Comparison of ENCODE assay signal across 12 cellular contexts in the genomic region with DNA sequence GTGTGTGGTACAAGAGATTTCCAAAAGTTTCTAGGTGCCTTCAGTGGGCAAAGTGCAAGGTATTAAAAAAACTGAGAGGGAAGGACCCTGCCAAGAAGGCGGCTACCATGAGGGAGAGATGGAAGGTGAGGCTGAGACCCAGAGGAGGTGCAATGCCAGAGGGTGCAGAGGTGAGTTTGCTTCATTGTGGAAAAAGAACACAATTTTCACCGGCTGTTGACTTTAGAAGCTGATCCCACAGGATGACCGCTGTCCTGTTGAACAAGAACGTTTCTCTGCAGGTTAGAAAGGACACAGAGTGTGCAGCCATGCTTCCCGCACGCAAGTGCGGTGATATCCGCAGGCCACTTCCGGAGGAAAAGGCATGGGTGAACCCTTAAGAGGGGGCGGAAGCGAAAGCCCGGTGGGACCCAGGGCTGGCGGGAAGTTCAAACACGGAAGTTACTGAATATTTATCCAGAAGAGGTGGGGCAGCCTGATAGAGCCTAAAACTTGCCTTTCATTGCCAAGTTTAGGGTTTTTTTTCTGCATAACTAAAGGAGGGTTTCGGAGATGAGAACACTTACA. TPM values are rescaled to one million over a fixed set of nuclear protein-coding genes. Genes with fewer than 3 reads are reported as not detected.
DNase-seq lines count a peak whose midpoint lies in the region; ATAC-seq, FAIRE-seq and TF ChIP-seq lines count a peak whose summit lies in the region.
"Had no signal": no experiment of that assay in that cellular context is flagged by ENCODE, and none has a peak within 500 bp of the region (broad histone marks: within the 10 kb centered on the region; RNA-seq: fewer than 3 reads in every experiment).

No MANE protein-coding gene starts in this region.

- ATAC-seq in GM19438 (IDR thresholded peaks at IDR 0.05; ENCODE audit: low read depth, unreplicated experiment) (peak; percentile 48), HG03108 (IDR thresholded peaks at IDR 0.05; ENCODE audit: unreplicated experiment) (peak; percentile 39), upper lobe of right lung (no peak)
- ATAC-seq in activated T-helper 17 cell treated with anti-CD3 and anti-CD28 coated beads, Interleukin-2, amount 50 U/mL, for 72 hours (replicated peaks), result peak; percentile 4

- TF ChIP-seq POLR2A in GM12892 (IDR thresholded peaks at IDR 0.05; ENCODE audit: low read depth, low read length), result 0 out of 2 replicates have a peak, but pooled peaks have one; percentile 37

- H3K27me3 ChIP-seq in BE2C (no peaks in the 10 kb centered on the region), upper lobe of right lung (no peaks in the 10 kb centered on the region)
- H3K27me3 ChIP-seq: thyroid gland had no signal

- no peak overlapping the region for H3K27ac ChIP-seq in upper lobe of right lung
- H3K27ac ChIP-seq: thyroid gland had no signal

- H3K9me3 ChIP-seq in BE2C (no peaks in the 10 kb centered on the region), upper lobe of right lung (no peaks in the 10 kb centered on the region)
- H3K9me3 ChIP-seq: thyroid gland had no signal

- H3K9me3 Mint-ChIP-seq in activated T-helper 17 cell treated with anti-CD3 and anti-CD28 coated beads, Interleukin-2, amount 50 U/mL, for 72 hours, result no peaks in the 10 kb centered on the region

- intact Hi-C loops in upper lobe of right lung (cut with DNase I), result no loop called here

- peak overlapping the region; percentile 53 for H3K4me3 Mint-ChIP-seq in activated T-helper 17 cell treated with anti-CD3 and anti-CD28 coated beads, Interleukin-2, amount 50 U/mL, for 72 hours

- peak overlapping the region; percentile 82 for H3K27ac Mint-ChIP-seq in activated T-helper 17 cell treated with anti-CD3 and anti-CD28 coated beads, Interleukin-2, amount 50 U/mL, for 72 hours

- H3K4me1 ChIP-seq in BE2C, result no peaks in the 10 kb centered on the region
- no peaks in the 10 kb centered on the region for H3K4me1 ChIP-seq in upper lobe of right lung
- H3K4me1 ChIP-seq: thyroid gland had no signal

- peak; percentile 32 for DNase-seq in GM12892 (ENCODE audit: insufficient read length)
- DNase-seq in A172 (ENCODE audit: low spot score), result no peak
- DNase-seq in BE2C, result no peak
- DNase-seq in NOMO-1 treated with DMSO at 0.1 percent for 48 hours (lab: John Stamatoyannopoulos, UW; ENCODE audit: unreplicated experiment), result no peak
- no peak for DNase-seq in upper lobe of right lung
- DNase-seq: NCI-H526 treated with DMSO at 0.1 percent for 48 hours, small intestine, thyroid gland had no signal

- H3K36me3 Mint-ChIP-seq in activated T-helper 17 cell treated with anti-CD3 and anti-CD28 coated beads, Interleukin-2, amount 50 U/mL, for 72 hours (ENCODE audit: low read depth), result peaks cover 35% of the 10 kb centered on the region

- H3K36me3 ChIP-seq in BE2C (no peaks in the 10 kb centered on the region), upper lobe of right lung (peaks cover 97% of the 10 kb centered on the region)

- H3K27me3 Mint-ChIP-seq in activated T-helper 17 cell treated with anti-CD3 and anti-CD28 coated beads, Interleukin-2, amount 50 U/mL, for 72 hours, result no peaks in the 10 kb centered on the region

- peaks cover 32% of the 10 kb centered on the region for H3K4me1 Mint-ChIP-seq in activated T-helper 17 cell treated with anti-CD3 and anti-CD28 coated beads, Interleukin-2, amount 50 U/mL, for 72 hours

- TF ChIP-seq CTCF in BE2C (IDR thresholded peaks at IDR 0.05; ENCODE audit: low read depth, low read length), result no peak
- no peak for TF ChIP-seq CTCF in upper lobe of right lung (IDR thresholded peaks at IDR 0.05)

- FAIRE-seq in GM12892 (lab: Jason Lieb, UNC), result peak; percentile 97
- FAIRE-seq: endothelial cell of umbilical vein, small intestine had no signal

- no peak overlapping the region for H3K4me3 ChIP-seq in BE2C (ENCODE audit: low read depth, low read length)
- H3K4me3 ChIP-seq in upper lobe of right lung, result no peak overlapping the region
- H3K4me3 ChIP-seq: thyroid gland had no signal

RNA-seq across cellular contexts. Expression of a gene that starts 16.6 kb away (rescaled TPM):
- 72.4 TPM for polyA plus RNA-seq in GM12892 (2012; ENCODE audit: missing spikeins)
- total RNA-seq in activated T-helper 17 cell treated with anti-CD3 and anti-CD28 coated beads, Interleukin-2, amount 50 U/mL, for 72 hours, result 10 to 100 TPM; 53.1 to 56.8 TPM
- 18.9 and 22.6 TPM in 2 replicates for total RNA-seq in A172 (2014; rRNA removed; shearing (Covaris generic))
- not detected for polyA plus RNA-seq in BE2C (2012; ENCODE audit: insufficient read depth, insufficient read length, low read depth)
- total RNA-seq in upper lobe of right lung, result 46.9 TPM

RNA-seq across cellular contexts. Expression of a gene that starts 22.3 kb away (rescaled TPM):
- polyA plus RNA-seq in GM12892 (2012; ENCODE audit: missing spikeins), result 76.4 TPM
- 10 to 100 TPM; 60.8 to 91.7 TPM for total RNA-seq in activated T-helper 17 cell treated with anti-CD3 and anti-CD28 coated beads, Interleukin-2, amount 50 U/mL, for 72 hours
- total RNA-seq in A172 (2014; rRNA removed; shearing (Covaris generic)), result 0.65 and 1.6 TPM in 2 replicates
- 0.39 TPM for polyA plus RNA-seq in BE2C (2012; ENCODE audit: insufficient read depth, insufficient read length, low read depth)
- 12.7 TPM for total RNA-seq in upper lobe of right lung
- total RNA-seq: endothelial cell of umbilical vein had no signal
- polyA plus RNA-seq: endothelial cell of umbilical vein had no signal
